1 cellular context compared by ENCODE assay signal in genomic region chr16:4116328-4117249, GRCh38.
A peak's percentile ranks its signal among the peaks of the same experiment; 100 is the strongest.
TF ChIP-seq lines count a peak whose summit lies in the region.

ADCY9 (minus strand) TSS chr16:4116442; CDS start chr16:4115442, 1,000 bp downstream.

TF ChIP-seq in HepG2, 621 proteins besides CTCF, POLR2A, EP300 and RAD21 (continued from another document and continues in another):
- no peak for TF ChIP-seq TRAFD1 (CRISPR knock-in tag; IDR thresholded peaks at IDR 0.05; ENCODE audit: borderline replicate concordance)
- TF ChIP-seq ELF1 (CRISPR knock-in tag; IDR thresholded peaks at IDR 0.05), result no peak
- TF ChIP-seq RFXANK (CRISPR knock-in tag; IDR thresholded peaks at IDR 0.05), result no peak
- TF ChIP-seq ZNF710 (CRISPR knock-in tag; IDR thresholded peaks at IDR 0.05; ENCODE audit: borderline replicate concordance), result no peak; the same call in 1 of the 2 replicates
- TF ChIP-seq CBFB (CRISPR knock-in tag; IDR thresholded peaks at IDR 0.05), result no peak
- TF ChIP-seq RNF2 (conservative IDR thresholded peaks at IDR 0.05; ENCODE audit: low read depth), result no peak
- no peak for TF ChIP-seq ADNP (CRISPR knock-in tag; IDR thresholded peaks at IDR 0.05)
- 0 out of 2 replicates have a peak, but pooled peaks have one; percentile 45 for TF ChIP-seq CREB3 (CRISPR knock-in tag; IDR thresholded peaks at IDR 0.05)
- TF ChIP-seq ZNF770 (CRISPR knock-in tag; IDR thresholded peaks at IDR 0.05), result peak; percentile 87
- 0 out of 2 replicates have a peak, but pooled peaks have one; percentile 32 for TF ChIP-seq SNAPC4 (CRISPR knock-in tag; IDR thresholded peaks at IDR 0.05)
- no peak for TF ChIP-seq ZNF33A (CRISPR knock-in tag; IDR thresholded peaks at IDR 0.05; ENCODE audit: borderline replicate concordance)
- no peak for TF ChIP-seq RARG (CRISPR knock-in tag; IDR thresholded peaks at IDR 0.05; ENCODE audit: low read depth)
- no peak for TF ChIP-seq GTF2F1 (IDR thresholded peaks at IDR 0.05; ENCODE audit: low read length)
- TF ChIP-seq RFX3 (CRISPR knock-in tag; IDR thresholded peaks at IDR 0.05), result no peak
- TF ChIP-seq SRSF1 (optimal IDR thresholded peaks at IDR 0.05; ENCODE audit: low read depth, low read length), result no peak
- no peak for TF ChIP-seq ELF4 (CRISPR knock-in tag; IDR thresholded peaks at IDR 0.05; ENCODE audit: borderline replicate concordance)
- peak; percentile 45; the same call in 1 of the 2 replicates for TF ChIP-seq MXD1 (CRISPR knock-in tag; IDR thresholded peaks at IDR 0.05)
- no peak for TF ChIP-seq ZNF234 (CRISPR knock-in tag; conservative IDR thresholded peaks at IDR 0.05)
- 0 out of 2 replicates have a peak, but pooled peaks have one; percentile 17 for TF ChIP-seq ZBTB38 (CRISPR knock-in tag; IDR thresholded peaks at IDR 0.05)
- no peak for TF ChIP-seq ZNF609 (CRISPR knock-in tag; IDR thresholded peaks at IDR 0.05; ENCODE audit: borderline replicate concordance)
- 0 out of 2 replicates have a peak, but pooled peaks have one; percentile 27 for TF ChIP-seq E2F2 (CRISPR knock-in tag; IDR thresholded peaks at IDR 0.05; ENCODE audit: borderline replicate concordance)
- peak; percentile 85 for TF ChIP-seq POLR2G (IDR thresholded peaks at IDR 0.05; ENCODE audit: low read depth, low read length)
- TF ChIP-seq NCOR1 (IDR thresholded peaks at IDR 0.05; ENCODE audit: borderline replicate concordance, low read length), result no peak
- TF ChIP-seq ZBED4 (CRISPR knock-in tag; IDR thresholded peaks at IDR 0.05; ENCODE audit: borderline replicate concordance), result no peak
- TF ChIP-seq ISL2 (CRISPR knock-in tag; IDR thresholded peaks at IDR 0.05), result no peak
- no peak; the same call in 1 of the 2 replicates for TF ChIP-seq IRF2 (CRISPR knock-in tag; IDR thresholded peaks at IDR 0.05)
- TF ChIP-seq YEATS4 (CRISPR knock-in tag; IDR thresholded peaks at IDR 0.05; ENCODE audit: borderline replicate concordance), result peak; percentile 47; the same call in 1 of the 2 replicates
- TF ChIP-seq ZEB1 (IDR thresholded peaks at IDR 0.05; ENCODE audit: insufficient replicate concordance, low read depth), result no peak
- no peak for TF ChIP-seq ZNF264 (CRISPR knock-in tag; IDR thresholded peaks at IDR 0.05)
- TF ChIP-seq SP2 (CRISPR knock-in tag; IDR thresholded peaks at IDR 0.05), result no peak
- peak; percentile 59; the same call in 1 of the 2 replicates for TF ChIP-seq ZNF749 (CRISPR knock-in tag; IDR thresholded peaks at IDR 0.05; ENCODE audit: borderline replicate concordance)
- TF ChIP-seq GATA4 (IDR thresholded peaks at IDR 0.05; ENCODE audit: borderline replicate concordance, low read depth), result no peak
- peak; percentile 45; the same call in 1 of the 2 replicates for TF ChIP-seq THAP11 (CRISPR knock-in tag; IDR thresholded peaks at IDR 0.05)
